Comparison of ENCODE assay signal across 13 cellular contexts in the genomic region with DNA sequence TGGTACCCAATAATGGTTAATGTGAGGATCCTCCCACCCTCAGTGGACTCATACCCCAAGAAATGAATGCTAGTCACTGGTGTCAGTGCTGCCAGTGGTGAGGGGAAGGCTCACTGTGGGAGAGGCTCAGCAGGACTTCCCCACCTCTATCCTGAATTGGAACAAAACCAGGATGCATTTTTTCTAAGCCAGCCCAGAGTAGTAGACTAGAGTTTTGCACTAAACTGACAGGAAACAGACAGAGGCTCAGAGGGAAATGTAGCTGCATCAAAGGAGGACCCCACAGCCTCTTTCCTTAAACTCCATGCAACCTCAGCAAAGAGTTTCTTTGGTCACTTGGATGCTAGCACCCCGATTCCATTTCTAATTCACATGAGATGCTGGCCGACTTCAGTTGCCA. TPM values are rescaled to one million over a fixed set of nuclear protein-coding genes. Genes with fewer than 3 reads are reported as not detected.
DNase-seq lines count a peak whose midpoint lies in the region; FAIRE-seq and TF ChIP-seq lines count a peak whose summit lies in the region.
"Had no signal": no experiment of that assay in that cellular context is flagged by ENCODE, and none has a peak within 500 bp of the region (broad histone marks: within the 10 kb centered on the region; RNA-seq: fewer than 3 reads in every experiment).

No MANE protein-coding gene starts in this region.

- H3K4me1 ChIP-seq in small intestine (ENCODE audit: control insufficient read depth in 2 of 2, insufficient read depth in 1 of 2, low read depth in 1 of 2, low read length in 1 of 2): no peaks in the 10 kb centered on the region
- H3K4me1 ChIP-seq: left ventricle myocardium inferior had no signal

- FAIRE-seq in small intestine (lab: Jason Lieb, UNC): no peak
- FAIRE-seq: H1 had no signal

- H3K36me3 ChIP-seq in KOPT-K1 (ENCODE audit: insufficient read depth, low read length): no peaks in the 10 kb centered on the region
- H3K36me3 ChIP-seq in small intestine (ENCODE audit: control insufficient read depth in 2 of 2, insufficient read depth in 2 of 2, low read length in 2 of 2): no peaks in the 10 kb centered on the region
- H3K36me3 ChIP-seq: left ventricle myocardium inferior had no signal

- H3K27ac Mint-ChIP-seq in activated T-helper 2 cell treated with anti-CD3 and anti-CD28 coated beads, Interferon-gamma antibody, Interleukin-2, Interleukin-4, amounts not matched to agents 10 μg/mL and 5 μg/mL and 100 μg/mL, durations not matched to agents 14 hours and 24 hours and 36 hours: peak overlapping the region; percentile 79

- no peaks in the 10 kb centered on the region for H3K27me3 Mint-ChIP-seq in activated T-helper 2 cell treated with anti-CD3 and anti-CD28 coated beads, Interferon-gamma antibody, Interleukin-2, Interleukin-4, amounts not matched to agents 10 μg/mL and 5 μg/mL and 100 μg/mL, durations not matched to agents 14 hours and 24 hours and 36 hours (ENCODE audit: low read depth)

- peaks cover 79% of the 10 kb centered on the region for H3K4me1 Mint-ChIP-seq in activated T-helper 2 cell treated with anti-CD3 and anti-CD28 coated beads, Interferon-gamma antibody, Interleukin-2, Interleukin-4, amounts not matched to agents 10 μg/mL and 5 μg/mL and 100 μg/mL, durations not matched to agents 14 hours and 24 hours and 36 hours (ENCODE audit: low read depth)

- no peak overlapping the region for H3K4me3 ChIP-seq in small intestine (ENCODE audit: low read depth in 1 of 2, low read length in 2 of 2)
- H3K4me3 ChIP-seq: left ventricle myocardium inferior had no signal

- H3K9me3 ChIP-seq in KOPT-K1 (ENCODE audit: insufficient read depth, low read length, poor library complexity, severe bottlenecking) (no peaks in the 10 kb centered on the region), small intestine (ENCODE audit: control insufficient read depth, low read depth) (no peaks in the 10 kb centered on the region)
- H3K9me3 ChIP-seq: left ventricle myocardium inferior had no signal

- H3K27ac ChIP-seq in KOPT-K1 (ENCODE audit: low read depth, low read length, poor library complexity, severe bottlenecking) (peak overlapping the region; percentile 87), small intestine (ENCODE audit: low read depth in 1 of 2, low read length in 1 of 2) (peak overlapping the region; percentile 36 to 46)
- H3K27ac ChIP-seq: left ventricle myocardium inferior had no signal

- peaks cover 16% of the 10 kb centered on the region for H3K9me3 Mint-ChIP-seq in activated T-helper 2 cell treated with anti-CD3 and anti-CD28 coated beads, Interferon-gamma antibody, Interleukin-2, Interleukin-4, amounts not matched to agents 10 μg/mL and 5 μg/mL and 100 μg/mL, durations not matched to agents 14 hours and 24 hours and 36 hours
- H3K9me3 Mint-ChIP-seq: nephron had no signal

- DNase-seq in GDM1 (lab: John Stamatoyannopoulos, UW) (peak; percentile 13), small intestine (no peak), glomerular visceral epithelial cell (ENCODE audit: extremely low spot score) (no peak), GM13976 (ENCODE audit: low spot score) (no peak)
- DNase-seq in activated T-helper 2 cell treated with anti-CD3 and anti-CD28 coated beads, Interferon-gamma antibody, Interleukin-2, Interleukin-4, amounts not matched to agents 10 μg/mL and 5 μg/mL and 100 μg/mL, durations not matched to agents 14 hours and 24 hours and 36 hours (ENCODE audit: low spot score): no peak
- no peak for DNase-seq in stimulated activated naive CD4-positive, alpha-beta T cell treated with Interleukin-2 at 50 U/mL for 16 hours (lab: John Stamatoyannopoulos, UW)
- DNase-seq: amygdala, left ventricle myocardium inferior, NCI-H2081 treated with DMSO at 0.1 percent for 48 hours, NCI-H82 had no signal

- no peaks in the 10 kb centered on the region for H3K27me3 ChIP-seq in small intestine (ENCODE audit: control insufficient read depth in 2 of 2, insufficient read depth in 2 of 2, low read length in 2 of 2)

- H3K36me3 Mint-ChIP-seq in activated T-helper 2 cell treated with anti-CD3 and anti-CD28 coated beads, Interferon-gamma antibody, Interleukin-2, Interleukin-4, amounts not matched to agents 10 μg/mL and 5 μg/mL and 100 μg/mL, durations not matched to agents 14 hours and 24 hours and 36 hours (ENCODE audit: low read depth): peaks cover 21% of the 10 kb centered on the region

- TF ChIP-seq CTCF in GM13976 (IDR thresholded peaks at IDR 0.05; ENCODE audit: borderline replicate concordance, control extremely low read depth, extremely low read depth, insufficient read depth, missing control alignments): no peak

- WGBS in small intestine, 3 donors: 73 to 87% (median 82%) methylated on average over 2 of the region's 2 CpGs

- in situ Hi-C loops in GM13976 (cut with MboI; ENCODE audit: low sequenced_read_pairs, unreplicated experiment): no loop called here

- peak overlapping the region; percentile 24 for H3K4me3 Mint-ChIP-seq in activated T-helper 2 cell treated with anti-CD3 and anti-CD28 coated beads, Interferon-gamma antibody, Interleukin-2, Interleukin-4, amounts not matched to agents 10 μg/mL and 5 μg/mL and 100 μg/mL, durations not matched to agents 14 hours and 24 hours and 36 hours (ENCODE audit: low read depth)

- intact Hi-C loops in activated T-helper 2 cell treated with anti-CD3 and anti-CD28 coated beads, Interferon-gamma antibody, Interleukin-2, Interleukin-4, amounts not matched to agents 10 μg/mL and 5 μg/mL and 100 μg/mL, durations not matched to agents 14 hours and 24 hours and 36 hours (cut with micrococcal nuclease): loop anchor here (1.0 to 2.0 kb wide), 5 partner anchors 13 to 42 kb away; no protein-coding TSS in a partner anchor

RNA-seq across cellular contexts. Expression of gene SKAP1, which starts 10.6 kb away (rescaled TPM):
- 60.5 and 67.9 TPM in 2 replicates for total RNA-seq in activated T-helper 2 cell treated with anti-CD3 and anti-CD28 coated beads, Interferon-gamma antibody, Interleukin-2, Interleukin-4, amounts not matched to agents 10 μg/mL and 5 μg/mL and 100 μg/mL, durations not matched to agents 14 hours and 24 hours and 36 hours
- 1 to 10 TPM; 2.0 to 8.1 (median 2.1) TPM for polyA plus RNA-seq in small intestine
- total RNA-seq: H1 had no signal
- polyA plus RNA-seq: H1 had no signal
